Comparison of ENCODE assay signal across 19 cellular contexts in genomic region chr2:101901241-101901640, GRCh38.
DNase-seq lines count a peak whose midpoint lies in the region; ATAC-seq, FAIRE-seq and TF ChIP-seq lines count a peak whose summit lies in the region.
"Had no signal": no experiment of that assay in that cellular context is flagged by ENCODE, and none has a peak within 500 bp of the region (broad histone marks: within the 10 kb centered on the region; RNA-seq: fewer than 3 reads in every experiment).

No MANE protein-coding gene starts in this region.

- no peak overlapping the region for H2AFZ ChIP-seq in HepG2 (ENCODE audit: low read length)

- no peak overlapping the region for H3K4me2 ChIP-seq in HepG2 (ENCODE audit: low read depth, low read length)
- H3K4me2 ChIP-seq: BLaER1 had no signal

- no peak overlapping the region for H3K4me3 ChIP-seq in HepG2 (replicated peaks in 1 of 3; ENCODE audit: insufficient read depth in 1 of 3, low read depth in 2 of 3, low read length in 3 of 3)
- no peak overlapping the region for H3K4me3 ChIP-seq in right lobe of liver
- no peak overlapping the region for H3K4me3 ChIP-seq in BE2C (ENCODE audit: low read depth, low read length)
- no peak overlapping the region for H3K4me3 ChIP-seq in colonic mucosa
- H3K4me3 ChIP-seq: BLaER1, K562 had no signal

- no peak for ATAC-seq in activated CD4-positive, alpha-beta T cell treated with anti-CD3 and anti-CD28 coated beads for 36 hours
- ATAC-seq in HepG2 (no peak; the same call in 2 of the 3 replicates), right lobe of liver (no peak), GM19324 (IDR thresholded peaks at IDR 0.05; ENCODE audit: low FRiP score, unreplicated experiment) (no peak)
- ATAC-seq: K562 had no signal

- H3K4me3 Mint-ChIP-seq in activated CD4-positive, alpha-beta T cell treated with anti-CD3 and anti-CD28 coated beads for 36 hours = no peak overlapping the region
- H3K4me3 Mint-ChIP-seq in endothelial cell (ENCODE audit: unreplicated experiment) = no peak overlapping the region
- H3K4me3 Mint-ChIP-seq: HFFc6 had no signal

- peaks cover 16% of the 10 kb centered on the region for H3K9me3 Mint-ChIP-seq in activated CD4-positive, alpha-beta T cell treated with anti-CD3 and anti-CD28 coated beads for 36 hours (ENCODE audit: low read depth)
- no peaks in the 10 kb centered on the region for H3K9me3 Mint-ChIP-seq in endothelial cell (ENCODE audit: unreplicated experiment)

- CTCF ChIA-PET in activated CD4-positive, alpha-beta T cell treated with anti-CD3 and anti-CD28 coated beads for 36 hours (lab: Charles Lee) = interaction anchor here (0.6 to 2.2 kb wide), 4 partner anchors 98 to 339 kb away, joined by 3 to 11 read pairs (median 4); no protein-coding TSS in a partner anchor
- CTCF ChIA-PET in HepG2 (lab: Yijun Ruan, JAX; ENCODE audit: low intra/inter-chr PET ratio, low total read pairs) = no interaction called here

- POLR2A ChIA-PET in activated CD4-positive, alpha-beta T cell treated with anti-CD3 and anti-CD28 coated beads for 36 hours (lab: Charles Lee) = no interaction called here
- POLR2A ChIA-PET in HepG2 (lab: Yijun Ruan, JAX) = no interaction called here

- H3K27ac ChIP-seq in HepG2 (ENCODE audit: extremely low read length, insufficient read depth, low read length) (no peak overlapping the region), right lobe of liver (no peak overlapping the region), colonic mucosa (no peak overlapping the region)
- H3K27ac ChIP-seq: 22Rv1, BLaER1 had no signal

- in situ Hi-C loops in HepG2 (cut with HindIII; ENCODE audit: extremely low pct_ligation_motif_present, low pct_unique_long_range_greater_than_20kb) = no loop called here

- 86% methylated on average over 2 of the region's 2 CpGs for WGBS in HepG2 (ENCODE audit: low lambda C conversion rate)
- 94% methylated on average over 2 of the region's 2 CpGs for WGBS in right lobe of liver (ENCODE audit: insufficient coverage, low coverage, low lambda C conversion rate, missing lambda C conversion rate)

- peak overlapping the region; percentile 56 for H3K27ac Mint-ChIP-seq in activated CD4-positive, alpha-beta T cell treated with anti-CD3 and anti-CD28 coated beads for 36 hours
- H3K27ac Mint-ChIP-seq in endothelial cell (ENCODE audit: unreplicated experiment) = peak overlapping the region; percentile 57
- H3K27ac Mint-ChIP-seq: CD8-positive, alpha-beta memory T cell; HFFc6 had no signal

- TF ChIP-seq EP300 in HepG2 (IDR thresholded peaks at IDR 0.05; ENCODE audit: low read depth in 2 of 2, low read length in 2 of 2) (no peak), HepG2 (CRISPR knock-in tag; IDR thresholded peaks at IDR 0.05; ENCODE audit: borderline replicate concordance) (no peak)

- TF ChIP-seq POLR2A in HepG2 (IDR thresholded peaks at IDR 0.05; ENCODE audit: insufficient read depth in 1 of 2, low read depth in 2 of 2, low read length in 2 of 2) (no peak), right lobe of liver (IDR thresholded peaks at IDR 0.05) (no peak)

- no peak for FAIRE-seq in HepG2 (lab: Jason Lieb, UNC)
- FAIRE-seq: HTR-8/SVneo, K562 had no signal

- H3K4me1 Mint-ChIP-seq in activated CD4-positive, alpha-beta T cell treated with anti-CD3 and anti-CD28 coated beads for 36 hours = peaks cover 38% of the 10 kb centered on the region
- H3K4me1 Mint-ChIP-seq in endothelial cell (ENCODE audit: unreplicated experiment) = peaks cover 8% of the 10 kb centered on the region

- intact Hi-C loops in activated CD4-positive, alpha-beta T cell treated with anti-CD3 and anti-CD28 coated beads for 36 hours (cut with DNase I, micrococcal nuclease) = loop anchor here (2.0 to 10.0 kb wide), 4 partner anchors 181 to 351 kb away; no protein-coding TSS in a partner anchor
- intact Hi-C loops in HepG2 (cut with micrococcal nuclease; ENCODE audit: unreplicated experiment) = loop anchor here (5.0 kb wide), 1 partner anchor 86 kb away; no protein-coding TSS in a partner anchor
- intact Hi-C loops in right lobe of liver (cut with DNase I) = no loop called here
- intact Hi-C loops in colonic mucosa (cut with DNase I) = no loop called here

- BruUV-seq in HepG2 (replicated peaks; lab: Mats Ljungman, UMichigan) = no TSS peak

- H3K36me3 Mint-ChIP-seq in activated CD4-positive, alpha-beta T cell treated with anti-CD3 and anti-CD28 coated beads for 36 hours (ENCODE audit: low read depth) = peaks cover 27% of the 10 kb centered on the region
- peaks cover 31% of the 10 kb centered on the region for H3K36me3 Mint-ChIP-seq in endothelial cell (ENCODE audit: low read depth, unreplicated experiment)
- H3K36me3 Mint-ChIP-seq: CD8-positive, alpha-beta memory T cell had no signal

- H3K27me3 ChIP-seq in HepG2 (ENCODE audit: control insufficient read depth in 1 of 2, insufficient read depth in 2 of 2, low read length in 2 of 2) (no peaks in the 10 kb centered on the region), right lobe of liver (no peaks in the 10 kb centered on the region), BE2C (no peaks in the 10 kb centered on the region), colonic mucosa (no peaks in the 10 kb centered on the region)
- H3K27me3 ChIP-seq: BLaER1 had no signal

- H3K4me1 ChIP-seq in HepG2 (ENCODE audit: insufficient read depth, low read length) = peaks cover 16% of the 10 kb centered on the region
- H3K4me1 ChIP-seq in right lobe of liver = no peaks in the 10 kb centered on the region
- H3K4me1 ChIP-seq in BE2C = no peaks in the 10 kb centered on the region
- H3K4me1 ChIP-seq in colonic mucosa = no peaks in the 10 kb centered on the region
- H3K4me1 ChIP-seq: BLaER1, Caco-2 had no signal

- TF ChIP-seq CTCF in HepG2 (CRISPR knock-in tag; IDR thresholded peaks at IDR 0.05) (no peak), right lobe of liver (IDR thresholded peaks at IDR 0.05) (no peak), endothelial cell (IDR thresholded peaks at IDR 0.05; ENCODE audit: unreplicated experiment) (no peak), BE2C (IDR thresholded peaks at IDR 0.05; ENCODE audit: low read depth, low read length) (no peak), colonic mucosa (IDR thresholded peaks at IDR 0.05) (no peak)

- H3K36me3 ChIP-seq in HepG2 (replicated peaks in 1 of 2; ENCODE audit: control insufficient read depth in 1 of 2, insufficient read depth in 2 of 2, low read length in 2 of 2) (no peaks in the 10 kb centered on the region; a peak in 1 of 5 replicates), right lobe of liver (no peaks in the 10 kb centered on the region), BE2C (no peaks in the 10 kb centered on the region), colonic mucosa (no peaks in the 10 kb centered on the region)

- H3K9me3 ChIP-seq in HepG2 (ENCODE audit: low read length) (peaks cover 9% of the 10 kb centered on the region), right lobe of liver (no peaks in the 10 kb centered on the region), BE2C (no peaks in the 10 kb centered on the region), colonic mucosa (no peaks in the 10 kb centered on the region)

- H3K27me3 Mint-ChIP-seq in activated CD4-positive, alpha-beta T cell treated with anti-CD3 and anti-CD28 coated beads for 36 hours = peaks cover 10% of the 10 kb centered on the region
- peaks cover 12% of the 10 kb centered on the region for H3K27me3 Mint-ChIP-seq in endothelial cell (ENCODE audit: unreplicated experiment)

- H3K9ac ChIP-seq in HepG2 (ENCODE audit: insufficient read depth, low read depth, low read length) (no peak overlapping the region), colonic mucosa (ENCODE audit: low read depth in 2 of 2, low read length in 2 of 2) (no peak overlapping the region)
- H3K9ac ChIP-seq: BLaER1 had no signal

- no peaks in the 10 kb centered on the region for H3K79me2 ChIP-seq in HepG2 (ENCODE audit: insufficient read depth, low read length)

- H4K20me1 ChIP-seq in HepG2 (ENCODE audit: insufficient read depth, low read length) = no peaks in the 10 kb centered on the region
- H4K20me1 ChIP-seq: BLaER1 had no signal

- no peak for TF ChIP-seq RAD21 in HepG2 (CRISPR knock-in tag; IDR thresholded peaks at IDR 0.05)

- no peak for DNase-seq in activated CD4-positive, alpha-beta T cell treated with anti-CD3 and anti-CD28 coated beads for 36 hours
- no peak for DNase-seq in activated CD4-positive, alpha-beta T cell treated with anti-CD3 and anti-CD28 coated beads for 4 hours
- no peak for DNase-seq in HepG2 (ENCODE audit: low spot score)
- no peak for DNase-seq in right lobe of liver
- DNase-seq in endothelial cell (ENCODE audit: low spot score) = no peak
- DNase-seq in BE2C = no peak
- no peak for DNase-seq in colonic mucosa
- DNase-seq: Caco-2; CD8-positive, alpha-beta memory T cell; DND-41; GDM1; GOT3; HCEC 1CT; HFFc6 had no signal

TF ChIP-seq in HepG2, 621 proteins besides CTCF, POLR2A, EP300 and RAD21:
- TF ChIP-seq, protein P1, sequence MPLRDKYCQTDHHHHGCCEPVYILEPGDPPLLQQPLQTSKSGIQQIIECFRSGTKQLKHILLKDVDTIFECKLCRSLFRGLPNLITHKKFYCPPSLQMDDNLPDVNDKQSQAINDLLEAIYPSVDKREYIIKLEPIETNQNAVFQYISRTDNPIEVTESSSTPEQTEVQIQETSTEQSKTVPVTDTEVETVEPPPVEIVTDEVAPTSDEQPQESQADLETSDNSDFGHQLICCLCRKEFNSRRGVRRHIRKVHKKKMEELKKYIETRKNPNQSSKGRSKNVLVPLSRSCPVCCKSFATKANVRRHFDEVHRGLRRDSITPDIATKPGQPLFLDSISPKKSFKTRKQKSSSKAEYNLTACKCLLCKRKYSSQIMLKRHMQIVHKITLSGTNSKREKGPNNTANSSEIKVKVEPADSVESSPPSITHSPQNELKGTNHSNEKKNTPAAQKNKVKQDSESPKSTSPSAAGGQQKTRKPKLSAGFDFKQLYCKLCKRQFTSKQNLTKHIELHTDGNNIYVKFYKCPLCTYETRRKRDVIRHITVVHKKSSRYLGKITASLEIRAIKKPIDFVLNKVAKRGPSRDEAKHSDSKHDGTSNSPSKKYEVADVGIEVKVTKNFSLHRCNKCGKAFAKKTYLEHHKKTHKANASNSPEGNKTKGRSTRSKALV (CRISPR knock-in tag; IDR thresholded peaks at IDR 0.05) = no peak
- peak; percentile 6 for TF ChIP-seq RBM22 (optimal IDR thresholded peaks at IDR 0.05; ENCODE audit: low read length)

Comparison
In these comparisons a context has a peak if more than half of its experiments do, and no peak if none do; other contexts are left out.
1. intact Hi-C loops: an anchor here in activated CD4-positive, alpha-beta T cell treated with anti-CD3 and anti-CD28 coated beads for 36 hours (2.0 to 10.0 kb wide) and HepG2 (5.0 kb wide); none called in right lobe of liver and colonic mucosa.